ENCODE assay signal across 9 cellular contexts in the genomic region with DNA sequence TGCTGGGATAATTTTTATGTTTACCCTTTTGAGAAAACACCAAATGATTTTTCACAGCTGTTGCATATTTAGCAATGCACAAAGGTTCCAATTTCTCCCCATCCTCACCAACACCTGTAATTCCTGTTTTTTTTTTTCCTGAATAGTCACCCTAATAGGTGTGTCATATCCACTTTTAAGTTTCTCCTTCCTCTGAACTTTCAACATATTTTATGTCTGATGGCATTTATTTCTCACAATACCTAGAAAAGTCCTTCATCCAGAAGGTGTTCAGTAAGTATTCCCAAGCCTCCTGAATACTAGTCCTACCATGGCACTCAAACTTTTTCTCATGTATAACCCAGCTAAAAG. TPM values are rescaled to one million over a fixed set of nuclear protein-coding genes. Genes with fewer than 3 reads are reported as not detected.
DNase-seq lines count a peak whose midpoint lies in the region; ATAC-seq, FAIRE-seq and TF ChIP-seq lines count a peak whose summit lies in the region.
"Had no signal": no experiment of that assay in that cellular context is flagged by ENCODE, and none has a peak within 500 bp of the region (broad histone marks: within the 10 kb centered on the region; RNA-seq: fewer than 3 reads in every experiment).

No MANE protein-coding gene starts in this region.

- H3K9ac ChIP-seq in endothelial cell of umbilical vein (replicated peaks; ENCODE audit: extremely low read depth, insufficient read depth, low read length) = peak overlapping the region; percentile 99

- H3K9me2 ChIP-seq in OCI-LY7 (ENCODE audit: insufficient read depth, low read length) = no peaks in the 10 kb centered on the region

- peaks cover 69% of the 10 kb centered on the region for H3K79me2 ChIP-seq in OCI-LY7 (ENCODE audit: insufficient read depth, low read depth, low read length)
- peaks cover 44% of the 10 kb centered on the region for H3K79me2 ChIP-seq in endothelial cell of umbilical vein (ENCODE audit: control insufficient read depth, insufficient read depth, low read length)
- H3K79me2 ChIP-seq in osteoblast (ENCODE audit: insufficient read depth, low read length) = peaks cover 50% of the 10 kb centered on the region

- peak overlapping the region; percentile 94 for H3K27ac ChIP-seq in CD8-positive, alpha-beta T cell (ENCODE audit: low read depth, low read length)
- peak overlapping the region; percentile 63 for H3K27ac ChIP-seq in OCI-LY7 (ENCODE audit: low read depth, low read length, poor library complexity, severe bottlenecking)
- peak overlapping the region; percentile 78 for H3K27ac ChIP-seq in endothelial cell of umbilical vein (ENCODE audit: insufficient read depth, low read depth, low read length)
- H3K27ac ChIP-seq in osteoblast (ENCODE audit: low read depth, low read length) = peak overlapping the region; percentile 98

- peaks cover 21% of the 10 kb centered on the region for H4K20me1 ChIP-seq in OCI-LY7 (ENCODE audit: insufficient read depth, low read length)
- H4K20me1 ChIP-seq in endothelial cell of umbilical vein (replicated peaks; ENCODE audit: control insufficient read depth, extremely low read depth, insufficient read depth, low read length) = peaks cover 2% of the 10 kb centered on the region
- H4K20me1 ChIP-seq in osteoblast (ENCODE audit: insufficient read depth, low read length) = peaks cover 42% of the 10 kb centered on the region

- TF ChIP-seq CTCF in CD8-positive, alpha-beta T cell (IDR thresholded peaks at IDR 0.05) = no peak
- TF ChIP-seq CTCF in OCI-LY7 (conservative IDR thresholded peaks at IDR 0.05; ENCODE audit: low read length) (no peak), endothelial cell of umbilical vein (IDR thresholded peaks at IDR 0.05; ENCODE audit: extremely low read depth in 1 of 2, insufficient read depth in 1 of 2, low read depth in 1 of 2, low read length in 2 of 2) (no peak), osteoblast (IDR thresholded peaks at IDR 0.05; ENCODE audit: extremely low read depth, low read depth, low read length) (no peak), D721Med (IDR thresholded peaks at IDR 0.05; ENCODE audit: insufficient read depth, missing control alignments) (no peak)

- peak overlapping the region; percentile 99 for H3K27ac Mint-ChIP-seq in CD8-positive, alpha-beta T cell

- no peaks in the 10 kb centered on the region for H3K9me3 Mint-ChIP-seq in CD8-positive, alpha-beta T cell

- intact Hi-C loops in CD8-positive, alpha-beta T cell (cut with DNase I, micrococcal nuclease) = loop anchor here in 1 of 2 experiments (5.0 kb wide), 3 partner anchors 162 to 973 kb away; partner anchors contain the start of gene NFKBIZ
- intact Hi-C loops in OCI-LY7 (cut with micrococcal nuclease; ENCODE audit: unreplicated experiment) = loop anchor here (5.0 kb wide), 1 partner anchor 37 kb away; the partner anchor contains the start of gene CEP97
- intact Hi-C loops in endothelial cell of umbilical vein (cut with micrococcal nuclease) = no loop called here
- intact Hi-C loops in head of caudate nucleus (cut with DNase I) = loop anchor here (5.0 kb wide), 1 partner anchor 113 kb away; the partner anchor contains the start of gene PCNP

- peak overlapping the region; percentile 93 for H3K4me3 ChIP-seq in CD8-positive, alpha-beta T cell (ENCODE audit: low read depth, low read length)
- H3K4me3 ChIP-seq in OCI-LY7 (ENCODE audit: low read depth, low read length, poor library complexity, severe bottlenecking) (peak overlapping the region; percentile 97), endothelial cell of umbilical vein (replicated peaks in 1 of 3; ENCODE audit: insufficient read depth in 1 of 3, low read depth in 1 of 3, low read length in 3 of 3) (peak overlapping the region; percentile 75 to 96 (median 80)), osteoblast (ENCODE audit: insufficient read depth, low read length) (peak overlapping the region; percentile 90)

- peaks cover 39% of the 10 kb centered on the region for H3K4me1 ChIP-seq in CD8-positive, alpha-beta T cell (ENCODE audit: insufficient read depth, low read length)
- peaks cover 32% of the 10 kb centered on the region for H3K4me1 ChIP-seq in OCI-LY7 (ENCODE audit: insufficient read depth, low read length, poor library complexity, severe bottlenecking)
- H3K4me1 ChIP-seq in endothelial cell of umbilical vein (ENCODE audit: control insufficient read depth, extremely low read depth, insufficient read depth, low read length) = peaks cover 20% of the 10 kb centered on the region
- H3K4me1 ChIP-seq in osteoblast (ENCODE audit: insufficient read depth, low read length) = peaks cover 23% of the 10 kb centered on the region

- H3K9me1 ChIP-seq in endothelial cell of umbilical vein (replicated peaks; ENCODE audit: control insufficient read depth, extremely low read depth, insufficient read depth, low read length) = no peaks in the 10 kb centered on the region

- no peaks in the 10 kb centered on the region for H3K9me3 ChIP-seq in CD8-positive, alpha-beta T cell (ENCODE audit: low read length)
- H3K9me3 ChIP-seq in OCI-LY7 (ENCODE audit: low read length) (no peaks in the 10 kb centered on the region), endothelial cell of umbilical vein (replicated peaks; ENCODE audit: control insufficient read depth, insufficient read depth, low read length) (no peaks in the 10 kb centered on the region), osteoblast (ENCODE audit: low read depth, low read length) (no peaks in the 10 kb centered on the region)

- no peaks in the 10 kb centered on the region for H3K27me3 Mint-ChIP-seq in CD8-positive, alpha-beta T cell (ENCODE audit: low read depth)

- ATAC-seq in CD8-positive, alpha-beta T cell = no peak

- DNase-seq in CD8-positive, alpha-beta T cell = no peak
- DNase-seq in OCI-LY7 (ENCODE audit: low spot score) (no peak), endothelial cell of umbilical vein (ENCODE audit: low read depth, low spot score) (no peak), osteoblast (ENCODE audit: insufficient read length, low spot score, missing footprints) (no peak), activated gamma-delta T cell treated with Interleukin-2 at 50 U/mL for 16 hours (no peak), D721Med (ENCODE audit: insufficient read length, low spot score) (no peak), retina (no peak), head of caudate nucleus (no peak)
- DNase-seq: NCI-H187 had no signal

- H3K36me3 ChIP-seq in CD8-positive, alpha-beta T cell (ENCODE audit: insufficient read depth, low read length) = peaks cover 30% of the 10 kb centered on the region
- H3K36me3 ChIP-seq in OCI-LY7 (ENCODE audit: insufficient read depth, low read length) (peaks cover 63% of the 10 kb centered on the region), endothelial cell of umbilical vein (ENCODE audit: control insufficient read depth in 2 of 2, extremely low read depth in 1 of 2, insufficient read depth in 2 of 2, low read length in 2 of 2) (peaks cover 10 to 24% of the 10 kb centered on the region in 2 experiments), osteoblast (ENCODE audit: insufficient read depth, low read length) (peaks cover 52% of the 10 kb centered on the region)

- POLR2A ChIA-PET in CD8-positive, alpha-beta T cell (lab: Charles Lee) = interaction anchor here (0.8 to 4.5 kb wide), 3 partner anchors 8 to 111 kb away, joined by 3 to 73 read pairs (median 14); partner anchors contain the start of genes PCNP and ZBTB11
- POLR2A ChIA-PET in OCI-LY7 (lab: Charles Lee) = interaction anchor here (0.6 to 2.4 kb wide), 14 partner anchors 8 to 852 kb away, joined by 3 to 12 read pairs (median 4); partner anchors contain the start of genes CEP97, PCNP and ZBTB11
- POLR2A ChIA-PET in endothelial cell of umbilical vein (lab: Charles Lee) = interaction anchor here (0.6 to 2.1 kb wide), 4 partner anchors 9 to 112 kb away, joined by 3 to 19 read pairs (median 3); partner anchors contain the start of gene ZBTB11

- H2AFZ ChIP-seq in OCI-LY7 (ENCODE audit: low read length) (no peak overlapping the region), endothelial cell of umbilical vein (ENCODE audit: low read depth, low read length) (no peak overlapping the region), osteoblast (ENCODE audit: low read length) (no peak overlapping the region)

- no TSS peak for BruUV-seq in OCI-LY7 (replicated peaks; lab: Mats Ljungman, UMichigan)
- BruUV-seq in endothelial cell of umbilical vein (replicated peaks; lab: Mats Ljungman, UMichigan) = no TSS peak

- H3K4me2 ChIP-seq in OCI-LY7 (ENCODE audit: low read length) (peak overlapping the region; percentile 97), endothelial cell of umbilical vein (ENCODE audit: insufficient read depth, low read length) (peak overlapping the region; percentile 100), osteoblast (ENCODE audit: insufficient read depth, low read length) (peak overlapping the region; percentile 85)

- FAIRE-seq in endothelial cell of umbilical vein (lab: Jason Lieb, UNC) = no peak
- no peak for FAIRE-seq in D721Med (lab: Jason Lieb, UNC)

- H3K4me3 Mint-ChIP-seq in CD8-positive, alpha-beta T cell = peak overlapping the region; percentile 100

- CTCF ChIA-PET in CD8-positive, alpha-beta T cell (lab: Charles Lee) = interaction anchor here (0.8 to 2.5 kb wide), 7 partner anchors 8 to 556 kb away, joined by 3 to 14 read pairs (median 3); partner anchors contain the start of genes PCNP and ZBTB11
- CTCF ChIA-PET in OCI-LY7 (lab: Charles Lee; ENCODE audit: unreplicated experiment) (no interaction called here), endothelial cell of umbilical vein (lab: Charles Lee) (interaction anchor here (0.8 to 1.3 kb wide), 5 partner anchors 9 to 111 kb away, joined by 3 to 6 read pairs (median 4); partner anchors contain the start of gene PCNP)

- H3K27me3 ChIP-seq in CD8-positive, alpha-beta T cell (ENCODE audit: insufficient read depth, low read length) = no peaks in the 10 kb centered on the region
- H3K27me3 ChIP-seq in endothelial cell of umbilical vein (ENCODE audit: control insufficient read depth in 2 of 2, insufficient read depth in 2 of 2, low read length in 2 of 2) (no peaks in the 10 kb centered on the region), osteoblast (ENCODE audit: insufficient read depth, low read length) (no peaks in the 10 kb centered on the region)

- no peak for TF ChIP-seq POLR2A in endothelial cell of umbilical vein (IDR thresholded peaks at IDR 0.05; ENCODE audit: low read depth, low read length)

- dilution Hi-C loops in endothelial cell of umbilical vein (cut with MboI; ENCODE audit: extremely low pct_ligation_motif_present, low sequenced_read_pairs) = no loop called here

- H3K4me1 Mint-ChIP-seq in CD8-positive, alpha-beta T cell (ENCODE audit: low read depth) = peaks cover 36% of the 10 kb centered on the region

- peaks cover 57% of the 10 kb centered on the region for H3K36me3 Mint-ChIP-seq in CD8-positive, alpha-beta T cell

RNA-seq across cellular contexts. Expression of gene RPL24, which starts 1.5 kb away (rescaled TPM):
- 1,000 to 10,000 TPM; 1,584 to 1,674 TPM for total RNA-seq in CD8-positive, alpha-beta T cell
- total RNA-seq in OCI-LY7 (2014; rRNA removed; shearing (Covaris generic)) = 2,111 and 2,631 TPM in 2 replicates
- 1,335 and 1,380 TPM in 2 replicates for total RNA-seq in OCI-LY7 (2022)
- total RNA-seq in endothelial cell of umbilical vein = 1,070 and 1,111 TPM in 2 replicates
- 398 and 766 TPM in 2 replicates for polyA plus RNA-seq in endothelial cell of umbilical vein
- polyA plus RNA-seq in endothelial cell of umbilical vein (2011; cell fraction: cytosol; rRNA removed) = 907 and 929 TPM in 2 replicates
- polyA plus RNA-seq in endothelial cell of umbilical vein (2011; cell fraction: nucleus; rRNA removed) = 294 and 326 TPM in 2 replicates
- polyA plus RNA-seq in endothelial cell of umbilical vein (2012) = 1,498 and 1,668 TPM in 2 replicates
- polyA minus RNA-seq in endothelial cell of umbilical vein = 498 and 557 TPM in 2 replicates
- polyA minus RNA-seq in endothelial cell of umbilical vein (2011; cell fraction: cytosol; rRNA and poly(A)+ RNA removed) = 311 TPM
- polyA minus RNA-seq in endothelial cell of umbilical vein (2011; cell fraction: nucleus; rRNA and poly(A)+ RNA removed) = 125 and 127 TPM in 2 replicates
- 1,105 and 1,475 TPM in 2 replicates for total RNA-seq in osteoblast

RNA-seq across cellular contexts. Expression of gene ZBTB11, which starts 8.1 kb away (rescaled TPM):
- 10 to 100 TPM; 69.6 to 75.2 TPM for total RNA-seq in CD8-positive, alpha-beta T cell
- total RNA-seq in OCI-LY7 (2014; rRNA removed; shearing (Covaris generic)) = 21.8 and 26.8 TPM in 2 replicates
- 21.5 and 24.4 TPM in 2 replicates for total RNA-seq in OCI-LY7 (2022)
- total RNA-seq in endothelial cell of umbilical vein = 14.7 and 15.8 TPM in 2 replicates
- polyA plus RNA-seq in endothelial cell of umbilical vein = 3.6 and 4.2 TPM in 2 replicates
- polyA plus RNA-seq in endothelial cell of umbilical vein (2011; cell fraction: cytosol; rRNA removed) = 3.7 and 4.2 TPM in 2 replicates
- polyA plus RNA-seq in endothelial cell of umbilical vein (2011; cell fraction: nucleus; rRNA removed) = 12.7 and 18.2 TPM in 2 replicates
- polyA plus RNA-seq in endothelial cell of umbilical vein (2012) = 10.0 and 13.0 TPM in 2 replicates
- 9.8 TPM in 2 replicates for polyA minus RNA-seq in endothelial cell of umbilical vein
- polyA minus RNA-seq in endothelial cell of umbilical vein (2011; cell fraction: cytosol; rRNA and poly(A)+ RNA removed) = 20.3 TPM
- polyA minus RNA-seq in endothelial cell of umbilical vein (2011; cell fraction: nucleus; rRNA and poly(A)+ RNA removed) = 19.9 and 23.6 TPM in 2 replicates
- total RNA-seq in osteoblast = 22.8 and 23.3 TPM in 2 replicates

RNA-seq across cellular contexts. Expression of gene CEP97, which starts 39.4 kb away (rescaled TPM):
- total RNA-seq in CD8-positive, alpha-beta T cell = 1 to 10 TPM; 3.4 to 5.3 TPM
- 25.3 and 27.3 TPM in 2 replicates for total RNA-seq in OCI-LY7 (2014; rRNA removed; shearing (Covaris generic))
- total RNA-seq in OCI-LY7 (2022) (43.5 and 46.7 TPM in 2 replicates), endothelial cell of umbilical vein (10.3 and 14.0 TPM in 2 replicates), osteoblast (10.6 and 10.9 TPM in 2 replicates)
- polyA plus RNA-seq in endothelial cell of umbilical vein = 1.4 and 1.9 TPM in 2 replicates
- polyA plus RNA-seq in endothelial cell of umbilical vein (2011; cell fraction: cytosol; rRNA removed) = 1.6 and 1.7 TPM in 2 replicates
- polyA plus RNA-seq in endothelial cell of umbilical vein (2011; cell fraction: nucleus; rRNA removed) = 3.9 and 4.5 TPM in 2 replicates
- polyA plus RNA-seq in endothelial cell of umbilical vein (2012) = 3.5 and 5.1 TPM in 2 replicates
- 7.2 and 8.6 TPM in 2 replicates for polyA minus RNA-seq in endothelial cell of umbilical vein
- 6.5 TPM for polyA minus RNA-seq in endothelial cell of umbilical vein (2011; cell fraction: cytosol; rRNA and poly(A)+ RNA removed)
- 4.5 and 8.8 TPM in 2 replicates for polyA minus RNA-seq in endothelial cell of umbilical vein (2011; cell fraction: nucleus; rRNA and poly(A)+ RNA removed)
